In genomic region chr15:44662478-44663409, GRCh38 we compare ENCODE assay signal across 8 cellular contexts. TPM values are rescaled to one million over a fixed set of nuclear protein-coding genes. Genes with fewer than 3 reads are reported as not detected.
DNase-seq lines count a peak whose midpoint lies in the region; ATAC-seq and TF ChIP-seq lines count a peak whose summit lies in the region.

No MANE protein-coding gene starts in this region.

- peaks cover 4% of the 10 kb centered on the region for H3K36me3 ChIP-seq in ectodermal cell (ENCODE audit: control insufficient read depth, insufficient read depth, low read length)

- no peaks in the 10 kb centered on the region for H3K27me3 Mint-ChIP-seq in memory B cell

- 28 to 29% methylated on average over 33 to 34 of the region's 34 CpGs for WGBS in ectodermal cell, 2 experiments

- no peak for TF ChIP-seq CTCF in 22Rv1 (IDR thresholded peaks at IDR 0.05)

- no peaks in the 10 kb centered on the region for H3K9me3 ChIP-seq in ectodermal cell (ENCODE audit: control insufficient read depth, low read length)

- peak overlapping the region; percentile 94 for H3K27ac ChIP-seq in 22Rv1
- peak overlapping the region; percentile 64 for H3K27ac ChIP-seq in ectodermal cell (ENCODE audit: insufficient read depth, low read depth, low read length, poor library complexity, severe bottlenecking)

- peaks cover 33% of the 10 kb centered on the region for H3K4me1 Mint-ChIP-seq in memory B cell

- H3K4me1 ChIP-seq in ectodermal cell (ENCODE audit: control insufficient read depth, insufficient read depth, low read length) = no peaks in the 10 kb centered on the region

- H3K36me3 Mint-ChIP-seq in memory B cell = peaks cover 8% of the 10 kb centered on the region

- H3K9me3 Mint-ChIP-seq in memory B cell = no peaks in the 10 kb centered on the region

- peak overlapping the region; percentile 84 for H3K4me3 ChIP-seq in ectodermal cell (ENCODE audit: insufficient read depth, low read depth, low read length)

- H3K27me3 ChIP-seq in ectodermal cell (ENCODE audit: control insufficient read depth, insufficient read depth, low read length, poor library complexity, severe bottlenecking) = no peaks in the 10 kb centered on the region

- ATAC-seq in GM18520 (IDR thresholded peaks at IDR 0.05; ENCODE audit: unreplicated experiment) (peak; percentile 28), HG03097 (IDR thresholded peaks at IDR 0.05; ENCODE audit: low FRiP score, unreplicated experiment) (peak; percentile 40), memory B cell (ENCODE audit: low read depth) (peak; percentile 67)

- peak; percentile 47 for DNase-seq in NCI-H460 (ENCODE audit: extremely low read depth, low read depth)
- peak; percentile 78 to 84 for DNase-seq in activated CD4-positive, alpha-beta T cell treated with anti-CD3 and anti-CD28 coated beads, Interleukin-2, amount 50 U/mL, for 48 hours
- peak; percentile 76 to 81 for DNase-seq in memory B cell (ENCODE audit: low spot score in 2 of 2)
- DNase-seq in stimulated activated CD8-positive, alpha-beta memory T cell treated with anti-CD3 and anti-CD28 coated beads, Interleukin-15, amount 100 ng/mL, for 1 hour (ENCODE audit: low read depth) = peak; percentile 70

- peak overlapping the region; percentile 96 for H3K27ac Mint-ChIP-seq in memory B cell

- H3K4me3 Mint-ChIP-seq in memory B cell = peak overlapping the region; percentile 99

RNA-seq across cellular contexts. Expression of gene SPG11, which starts 0.7 kb away (rescaled TPM):
- total RNA-seq in NCI-H460 (2014; rRNA removed; shearing (Covaris generic)) = 59.0 and 64.2 TPM in 2 replicates
- 45.6 and 84.9 TPM in 2 replicates for polyA plus RNA-seq in NCI-H460 (2014; cell fraction: nucleus; rRNA removed)
- 47.5 TPM for polyA plus RNA-seq in ectodermal cell (2013, experiment 1 of 4)
- 42.5 TPM for polyA plus RNA-seq in ectodermal cell (2013, experiment 2 of 4)
- 38.2 TPM for polyA plus RNA-seq in ectodermal cell (2013, experiment 3 of 4)
- polyA plus RNA-seq in ectodermal cell (2013, experiment 4 of 4) = 37.7 TPM

RNA-seq across cellular contexts. Expression of gene PATL2, which starts 48.4 kb away (rescaled TPM):
- total RNA-seq in NCI-H460 (2014; rRNA removed; shearing (Covaris generic)) = 0.15 TPM in 1 of 2 replicates, not detected in the other
- polyA plus RNA-seq in NCI-H460 (2014; cell fraction: nucleus; rRNA removed) = 1.6 TPM in 1 of 2 replicates, not detected in the other
- 0.57 TPM for polyA plus RNA-seq in ectodermal cell (2013, experiment 1 of 4)
- 0.36 TPM for polyA plus RNA-seq in ectodermal cell (2013, experiment 2 of 4)
- 0.27 TPM for polyA plus RNA-seq in ectodermal cell (2013, experiment 3 of 4)
- 0.57 TPM for polyA plus RNA-seq in ectodermal cell (2013, experiment 4 of 4)

RNA-seq across cellular contexts. Expression of gene B2M, which starts 48.6 kb away (rescaled TPM):
- total RNA-seq in NCI-H460 (2014; rRNA removed; shearing (Covaris generic)) = 2,024 and 2,095 TPM in 2 replicates
- 1,585 and 1,635 TPM in 2 replicates for polyA plus RNA-seq in NCI-H460 (2014; cell fraction: nucleus; rRNA removed)
- 91.0 TPM for polyA plus RNA-seq in ectodermal cell (2013, experiment 1 of 4)
- polyA plus RNA-seq in ectodermal cell (2013, experiment 2 of 4) = 82.7 TPM
- polyA plus RNA-seq in ectodermal cell (2013, experiment 3 of 4) = 91.9 TPM
- 93.9 TPM for polyA plus RNA-seq in ectodermal cell (2013, experiment 4 of 4)

Comparison
In these comparisons a context has a peak if more than half of its experiments do, and no peak if none do; other contexts are left out.
1. Peak in every context shown above with its lines: DNase-seq, ATAC-seq, H3K4me3 ChIP-seq and H3K27ac ChIP-seq.